ENCODE assay signal across 19 cellular contexts in genomic region chr15:29014493-29014892, GRCh38.
DNase-seq lines count a peak whose midpoint lies in the region; ATAC-seq and TF ChIP-seq lines count a peak whose summit lies in the region.
"Had no signal": no experiment of that assay in that cellular context is flagged by ENCODE, and none has a peak within 500 bp of the region (broad histone marks: within the 10 kb centered on the region; RNA-seq: fewer than 3 reads in every experiment).

No MANE protein-coding gene starts in this region.

- H3K4me3 Mint-ChIP-seq in MCF 10A (ENCODE audit: unreplicated experiment) = no peak overlapping the region
- peak overlapping the region; percentile 40 for H3K4me3 Mint-ChIP-seq in natural killer cell treated with Interleukin-12 subunit alpha and Interleukin-12 subunit beta and Interleukin-15 and Interleukin-18, amount 100 ng/mL, for 72 hours
- H3K4me3 Mint-ChIP-seq: CD4-positive, CD25-positive, alpha-beta regulatory T cell had no signal

- TF ChIP-seq CTCF in MCF 10A (IDR thresholded peaks at IDR 0.05; ENCODE audit: unreplicated experiment) (no peak), breast epithelium (IDR thresholded peaks at IDR 0.05) (no peak), GM10248 (IDR thresholded peaks at IDR 0.05; ENCODE audit: control extremely low read depth, extremely low read depth, low read depth, missing control alignments) (no peak)

- no peak for ATAC-seq in natural killer cell treated with Interleukin-12 subunit alpha and Interleukin-12 subunit beta and Interleukin-15 and Interleukin-18, amount 100 ng/mL, for 72 hours
- no peak for ATAC-seq in HG03457 (IDR thresholded peaks at IDR 0.05; ENCODE audit: unreplicated experiment)
- ATAC-seq: HCT116 had no signal

- H3K27me3 ChIP-seq in breast epithelium = no peaks in the 10 kb centered on the region
- H3K27me3 ChIP-seq: BE2C, MG63 had no signal

- TF ChIP-seq POLR2A in breast epithelium (IDR thresholded peaks at IDR 0.05) = no peak

- CTCF ChIA-PET in MCF 10A (lab: Yijun Ruan, JAX) (interaction anchor here (0.6 to 1.5 kb wide), 4 partner anchors 68 to 509 kb away, joined by 3 to 5 read pairs (median 5); no protein-coding TSS in a partner anchor), GM10248 (lab: Yijun Ruan, JAX) (no interaction called here)

- no TSS peak for BruUV-seq in MCF 10A (replicated peaks; lab: Mats Ljungman, UMichigan)

- POLR2A ChIA-PET in MCF 10A (lab: Yijun Ruan, JAX) (interaction anchor here (1.0 kb wide), 1 partner anchor 13 kb away, joined by 3 read pairs; no protein-coding TSS in a partner anchor), GM10248 (lab: Yijun Ruan, JAX) (no interaction called here)

- no peaks in the 10 kb centered on the region for H3K27me3 Mint-ChIP-seq in MCF 10A (ENCODE audit: insufficient read depth, unreplicated experiment)
- H3K27me3 Mint-ChIP-seq in natural killer cell treated with Interleukin-12 subunit alpha and Interleukin-12 subunit beta and Interleukin-15 and Interleukin-18, amount 100 ng/mL, for 72 hours = no peaks in the 10 kb centered on the region
- H3K27me3 Mint-ChIP-seq: CD4-positive, CD25-positive, alpha-beta regulatory T cell had no signal

- no peaks in the 10 kb centered on the region for H3K9me3 ChIP-seq in breast epithelium
- H3K9me3 ChIP-seq: BE2C, MG63 had no signal

- H3K36me3 ChIP-seq in breast epithelium = no peaks in the 10 kb centered on the region
- H3K36me3 ChIP-seq: BE2C, MG63 had no signal

- H3K36me3 Mint-ChIP-seq in MCF 10A (ENCODE audit: insufficient read depth, unreplicated experiment) = no peaks in the 10 kb centered on the region
- H3K36me3 Mint-ChIP-seq in natural killer cell treated with Interleukin-12 subunit alpha and Interleukin-12 subunit beta and Interleukin-15 and Interleukin-18, amount 100 ng/mL, for 72 hours = no peaks in the 10 kb centered on the region

- no peaks in the 10 kb centered on the region for H3K4me1 ChIP-seq in breast epithelium

- H3K4me3 ChIP-seq in breast epithelium = no peak overlapping the region
- H3K4me3 ChIP-seq: MG63, SK-N-MC had no signal

- peaks cover 17% of the 10 kb centered on the region for H3K4me1 Mint-ChIP-seq in MCF 10A (ENCODE audit: insufficient read depth, unreplicated experiment)
- H3K4me1 Mint-ChIP-seq in natural killer cell treated with Interleukin-12 subunit alpha and Interleukin-12 subunit beta and Interleukin-15 and Interleukin-18, amount 100 ng/mL, for 72 hours (ENCODE audit: low read depth in 2 of 2) = peaks cover 33 to 52% of the 10 kb centered on the region in 2 donors

- H3K27ac ChIP-seq in breast epithelium (no peak overlapping the region), caudate nucleus (ENCODE audit: low read depth, low read length) (peak overlapping the region; percentile 75)
- H3K27ac ChIP-seq: SK-N-MC had no signal

- DNase-seq in MCF 10A (ENCODE audit: unreplicated experiment) = peak; percentile 1
- DNase-seq in breast epithelium (ENCODE audit: low spot score in 2 of 2) = no peak
- peak in 1 of 61 donors; percentile 20 for DNase-seq in caudate nucleus (lab: John Stamatoyannopoulos, UW)
- no peak for DNase-seq in natural killer cell treated with Interleukin-12 subunit alpha and Interleukin-12 subunit beta and Interleukin-15 and Interleukin-18, amount 100 ng/mL, for 72 hours (ENCODE audit: low spot score)
- no peak for DNase-seq in SKM-1 treated with dmso at 0.1 percent for 144 hours (lab: John Stamatoyannopoulos, UW; ENCODE audit: unreplicated experiment)
- no peak for DNase-seq in GM10248 (ENCODE audit: extremely low spot score)
- DNase-seq: BE2C; CD4-positive, CD25-positive, alpha-beta regulatory T cell; Kasumi-1; MG63; NCI-H1417; NCI-H1694 treated with DMSO at 0.1 percent for 48 hours; NCI-H2081 treated with DMSO at 0.1 percent for 48 hours; NCI-H446 treated with DMSO at 0.1 percent for 48 hours; NCI-H526 treated with DMSO at 0.1 percent for 48 hours; SHP77 had no signal

- H3K9me3 Mint-ChIP-seq in MCF 10A (ENCODE audit: unreplicated experiment) = no peaks in the 10 kb centered on the region
- H3K9me3 Mint-ChIP-seq in natural killer cell treated with Interleukin-12 subunit alpha and Interleukin-12 subunit beta and Interleukin-15 and Interleukin-18, amount 100 ng/mL, for 72 hours = no peaks in the 10 kb centered on the region

- no peak overlapping the region for H3K27ac Mint-ChIP-seq in MCF 10A (ENCODE audit: low read depth, unreplicated experiment)
- H3K27ac Mint-ChIP-seq in natural killer cell treated with Interleukin-12 subunit alpha and Interleukin-12 subunit beta and Interleukin-15 and Interleukin-18, amount 100 ng/mL, for 72 hours = peak overlapping the region; percentile 43 to 53
- H3K27ac Mint-ChIP-seq: CD4-positive, CD25-positive, alpha-beta regulatory T cell had no signal

- intact Hi-C loops in MCF 10A (cut with micrococcal nuclease) = no loop called here
- intact Hi-C loops in breast epithelium (cut with DNase I; ENCODE audit: low total_unique reads) = no loop called here
